9 cellular contexts compared by ENCODE assay signal in the genomic region with DNA sequence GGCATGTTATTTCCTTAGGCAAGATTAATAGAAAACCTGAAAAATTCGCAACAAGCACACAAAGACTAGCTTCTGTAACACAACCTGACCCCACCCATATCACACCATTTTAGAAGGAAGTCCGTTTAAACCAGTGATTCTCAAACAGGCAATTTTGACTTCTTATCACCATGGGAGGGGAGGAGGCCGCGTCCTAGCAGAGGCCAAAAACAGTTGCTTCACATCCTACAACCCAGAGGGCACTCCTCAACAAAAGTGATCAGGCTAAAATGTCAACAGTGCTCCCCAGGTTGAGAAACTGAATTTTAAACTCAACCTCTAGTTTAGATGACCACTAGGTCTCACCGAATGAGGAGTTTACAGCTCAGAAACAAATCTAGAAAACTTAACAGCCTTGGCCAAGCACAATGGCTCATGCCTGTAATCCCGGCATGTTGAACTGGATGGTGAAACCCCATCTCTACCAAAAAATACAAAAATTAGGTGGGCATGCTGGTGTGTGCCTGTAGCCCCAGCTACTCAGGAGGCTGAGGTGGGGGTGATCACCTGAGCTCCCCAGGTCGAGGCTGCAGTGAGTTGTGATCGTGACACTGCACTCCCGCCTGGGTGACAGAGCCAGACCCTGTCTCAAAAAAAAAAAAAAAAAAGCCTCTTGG. TPM values are rescaled to one million over a fixed set of nuclear protein-coding genes. Genes with fewer than 3 reads are reported as not detected.
DNase-seq lines count a peak whose midpoint lies in the region; TF ChIP-seq lines count a peak whose summit lies in the region.
"Had no signal": no experiment of that assay in that cellular context is flagged by ENCODE, and none has a peak within 500 bp of the region (broad histone marks: within the 10 kb centered on the region; RNA-seq: fewer than 3 reads in every experiment).

No MANE protein-coding gene starts in this region.

- no peaks in the 10 kb centered on the region for H3K9me3 ChIP-seq in BLaER1 treated with 17β-estradiol and CSF1 and Interleukin-3, amounts not matched to agents 10 nM and 100 nM (replicated peaks in 1 of 11)
- H3K9me3 ChIP-seq in muscle layer of colon (ENCODE audit: low read length) (no peaks in the 10 kb centered on the region), testis (no peaks in the 10 kb centered on the region)
- H3K9me3 ChIP-seq: SJSA1 had no signal

- WGBS in testis, 2 donors: 59 to 68% methylated on average over 9 of the region's 9 CpGs

- intact Hi-C loops in testis (cut with DNase I; ENCODE audit: low total_unique reads): no loop called here

- TF ChIP-seq CTCF in brain (conservative IDR thresholded peaks at IDR 0.05): no peak
- TF ChIP-seq CTCF in testis (IDR thresholded peaks at IDR 0.05): no peak

- TF ChIP-seq POLR2A in testis (IDR thresholded peaks at IDR 0.05): no peak

- no peaks in the 10 kb centered on the region for H3K36me3 Mint-ChIP-seq in IgD-negative memory B cell
- peaks cover 15% of the 10 kb centered on the region for H3K36me3 Mint-ChIP-seq in brain

- H3K9me3 Mint-ChIP-seq in IgD-negative memory B cell: no peaks in the 10 kb centered on the region
- peaks cover 0 to 5% (median 0%) of the 10 kb centered on the region in 5 experiments for H3K9me3 Mint-ChIP-seq in brain

- H3K4me2 ChIP-seq in BLaER1 treated with 17β-estradiol and CSF1 and Interleukin-3, amounts not matched to agents 10 nM and 100 nM: peak overlapping the region; percentile 97 to 99 (median 98)

- H3K4me1 Mint-ChIP-seq in IgD-negative memory B cell (peaks cover 53 to 69% (median 60%) of the 10 kb centered on the region in 3 donors), brain (peaks cover 77% of the 10 kb centered on the region)

- peaks cover 8 to 81% (median 72%) of the 10 kb centered on the region in 11 experiments; a peak in 21 of 22 replicates for H4K20me1 ChIP-seq in BLaER1 treated with 17β-estradiol and CSF1 and Interleukin-3, amounts not matched to agents 10 nM and 100 nM

- peak overlapping the region; percentile 87 to 99 (median 96) for H3K4me3 ChIP-seq in BLaER1 treated with 17β-estradiol and CSF1 and Interleukin-3, amounts not matched to agents 10 nM and 100 nM
- peak overlapping the region in 1 of 2 donors; percentile 84 for H3K4me3 ChIP-seq in muscle layer of colon (ENCODE audit: low read depth in 1 of 2, low read length in 2 of 2)
- no peak overlapping the region for H3K4me3 ChIP-seq in testis

- peak overlapping the region; percentile 95 to 99 (median 98) for H3K4me3 Mint-ChIP-seq in IgD-negative memory B cell
- H3K4me3 Mint-ChIP-seq in brain: peak overlapping the region; percentile 86 to 94 (median 93)

- H3K27ac ChIP-seq in BLaER1 treated with 17β-estradiol and CSF1 and Interleukin-3, amounts not matched to agents 10 nM and 100 nM: peak overlapping the region; percentile 95 to 100 (median 99)
- H3K27ac ChIP-seq in muscle layer of colon (ENCODE audit: low read depth, low read length) (peak overlapping the region; percentile 35), testis (peak overlapping the region in 1 of 2 donors; percentile 99)
- H3K27ac ChIP-seq: SJSA1 had no signal

- H3K36me3 ChIP-seq in BLaER1 treated with 17β-estradiol and CSF1 and Interleukin-3, amounts not matched to agents 10 nM and 100 nM: peaks cover 0 to 56% (median 37%) of the 10 kb centered on the region in 11 experiments; a peak in 16 of 22 replicates
- H3K36me3 ChIP-seq in muscle layer of colon (ENCODE audit: insufficient read depth, low read length) (no peaks in the 10 kb centered on the region), testis (ENCODE audit: low read depth, missing control alignments) (no peaks in the 10 kb centered on the region)

- peak overlapping the region; percentile 97 to 100 (median 99) for H3K9ac ChIP-seq in BLaER1 treated with 17β-estradiol and CSF1 and Interleukin-3, amounts not matched to agents 10 nM and 100 nM
- no peak overlapping the region for H3K9ac ChIP-seq in muscle layer of colon (ENCODE audit: low read length)

- peak overlapping the region; percentile 95 to 99 (median 96) for H3K27ac Mint-ChIP-seq in IgD-negative memory B cell
- peak overlapping the region in 4 of 5 experiments; percentile 25 to 100 (median 74) for H3K27ac Mint-ChIP-seq in brain

- H3K27me3 ChIP-seq in BLaER1 treated with 17β-estradiol and CSF1 and Interleukin-3, amounts not matched to agents 10 nM and 100 nM: no peaks in the 10 kb centered on the region
- no peaks in the 10 kb centered on the region for H3K27me3 ChIP-seq in muscle layer of colon (ENCODE audit: control insufficient read depth in 1 of 2, insufficient read depth in 2 of 2, low read length in 2 of 2)
- H3K27me3 ChIP-seq in testis: no peaks in the 10 kb centered on the region
- H3K27me3 ChIP-seq: SJSA1 had no signal

- peaks cover 51 to 55% (median 53%) of the 10 kb centered on the region in 10 experiments for H3K4me1 ChIP-seq in BLaER1 treated with 17β-estradiol and CSF1 and Interleukin-3, amounts not matched to agents 10 nM and 100 nM
- H3K4me1 ChIP-seq in muscle layer of colon (ENCODE audit: insufficient read depth, low read length) (peaks cover 60% of the 10 kb centered on the region), testis (peaks cover 47% of the 10 kb centered on the region)

- DNase-seq in testis: no peak
- DNase-seq in amygdala (lab: John Stamatoyannopoulos, UW): no peak
- DNase-seq in NCI-H2196 (lab: John Stamatoyannopoulos, UW; ENCODE audit: unreplicated experiment): no peak
- no peak for DNase-seq in NCI-H187 (lab: John Stamatoyannopoulos, UW)

- H3K27me3 Mint-ChIP-seq in IgD-negative memory B cell (no peaks in the 10 kb centered on the region), brain (peaks cover 24% of the 10 kb centered on the region)

RNA-seq across cellular contexts. Expression of a gene that starts 3.4 kb away (rescaled TPM):
- 103 TPM for polyA plus RNA-seq in IgD-negative memory B cell
- polyA plus RNA-seq in brain (ENCODE audit: insufficient read depth, low read depth, low replicate concordance): 39.1 TPM
- total RNA-seq in testis: 100 to 1,000 TPM; 110 to 116 TPM
- polyA plus RNA-seq in testis (ENCODE audit: insufficient read depth, low read depth, low replicate concordance): 72.3 TPM

RNA-seq across cellular contexts. Expression of a gene that starts 3.6 kb away (rescaled TPM):
- 29.2 TPM for polyA plus RNA-seq in IgD-negative memory B cell
- 13.5 TPM for polyA plus RNA-seq in brain (ENCODE audit: insufficient read depth, low read depth, low replicate concordance)
- total RNA-seq in testis: 10 to 100 TPM; 15.5 to 17.4 TPM
- 22.3 TPM for polyA plus RNA-seq in testis (ENCODE audit: insufficient read depth, low read depth, low replicate concordance)

Comparison
In these comparisons a context has a peak if more than half of its experiments do, and no peak if none do; other contexts are left out.
1. H3K4me3 ChIP-seq: peak in BLaER1 treated with 17β-estradiol and CSF1 and Interleukin-3, amounts not matched to agents 10 nM and 100 nM (10 of 10); none in testis (0 of 2).